1 cellular context compared by ENCODE assay signal in the genomic region with DNA sequence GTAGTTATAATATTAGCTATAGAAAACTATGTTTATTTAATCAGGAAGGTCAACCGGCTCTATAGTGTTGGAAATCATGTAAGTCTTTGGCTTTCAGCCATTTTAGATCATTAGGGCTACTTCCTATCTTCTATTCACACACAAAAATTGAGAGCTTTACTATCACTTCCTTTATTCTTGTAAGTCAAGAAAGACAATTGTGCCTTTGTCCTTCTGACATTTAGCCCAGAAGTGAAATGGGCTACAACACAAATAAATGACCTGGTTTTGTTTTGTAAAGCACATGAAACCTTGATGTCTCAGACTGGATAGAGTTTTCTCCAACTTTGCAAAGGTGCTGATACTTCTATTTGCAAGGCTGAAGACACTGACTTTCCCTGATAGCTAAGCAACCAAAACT.
A peak's percentile ranks its signal among the peaks of the same experiment; 100 is the strongest.
TF ChIP-seq lines count a peak whose summit lies in the region.

No MANE protein-coding gene starts in this region.

TF ChIP-seq in GM12878, 131 proteins besides CTCF, POLR2A, EP300 and RAD21 (continued from another document):
- TF ChIP-seq, protein P1, sequence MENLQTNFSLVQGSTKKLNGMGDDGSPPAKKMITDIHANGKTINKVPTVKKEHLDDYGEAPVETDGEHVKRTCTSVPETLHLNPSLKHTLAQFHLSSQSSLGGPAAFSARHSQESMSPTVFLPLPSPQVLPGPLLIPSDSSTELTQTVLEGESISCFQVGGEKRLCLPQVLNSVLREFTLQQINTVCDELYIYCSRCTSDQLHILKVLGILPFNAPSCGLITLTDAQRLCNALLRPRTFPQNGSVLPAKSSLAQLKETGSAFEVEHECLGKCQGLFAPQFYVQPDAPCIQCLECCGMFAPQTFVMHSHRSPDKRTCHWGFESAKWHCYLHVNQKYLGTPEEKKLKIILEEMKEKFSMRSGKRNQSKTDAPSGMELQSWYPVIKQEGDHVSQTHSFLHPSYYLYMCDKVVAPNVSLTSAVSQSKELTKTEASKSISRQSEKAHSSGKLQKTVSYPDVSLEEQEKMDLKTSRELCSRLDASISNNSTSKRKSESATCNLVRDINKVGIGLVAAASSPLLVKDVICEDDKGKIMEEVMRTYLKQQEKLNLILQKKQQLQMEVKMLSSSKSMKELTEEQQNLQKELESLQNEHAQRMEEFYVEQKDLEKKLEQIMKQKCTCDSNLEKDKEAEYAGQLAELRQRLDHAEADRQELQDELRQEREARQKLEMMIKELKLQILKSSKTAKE (IDR thresholded peaks at IDR 0.05; ENCODE audit: low read depth, poor library complexity, severe bottlenecking): peak; percentile 35
